ENCODE assay signal across 8 cellular contexts in the genomic region with DNA sequence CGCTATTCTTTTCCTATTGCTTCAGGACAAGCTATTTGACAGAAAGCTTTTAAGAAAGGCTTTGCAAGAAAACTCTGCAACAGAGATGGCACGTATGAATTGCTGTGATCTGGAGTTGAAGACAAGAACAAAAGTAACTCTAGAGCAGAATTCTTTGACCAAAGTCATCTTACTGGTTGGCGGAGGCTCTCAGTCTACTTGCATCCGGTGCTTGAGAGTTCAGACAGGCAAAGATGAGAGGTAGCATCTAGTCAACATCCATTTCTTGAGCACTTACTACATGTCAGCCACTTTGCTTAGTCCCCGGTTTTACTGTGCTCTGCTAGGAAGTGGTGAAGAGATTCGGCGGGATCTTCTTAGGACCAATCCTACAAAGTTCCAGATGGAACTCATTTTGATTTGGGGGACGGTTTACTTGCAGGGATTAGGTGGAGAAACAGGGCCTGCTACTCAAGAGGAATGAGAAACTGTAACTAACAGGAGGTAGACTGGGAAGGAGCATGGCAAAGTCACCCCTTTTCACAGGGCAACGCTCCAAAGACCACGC. TPM values are rescaled to one million over a fixed set of nuclear protein-coding genes. Genes with fewer than 3 reads are reported as not detected.
DNase-seq lines count a peak whose midpoint lies in the region; ATAC-seq and TF ChIP-seq lines count a peak whose summit lies in the region.

No MANE protein-coding gene starts in this region.

- H3K27me3 ChIP-seq in A673 (replicated peaks; ENCODE audit: insufficient read depth, low read depth, low read length, poor library complexity) (no peaks in the 10 kb centered on the region), HCT116 (ENCODE audit: insufficient read depth, low read length) (no peaks in the 10 kb centered on the region), spleen (replicated peaks in 1 of 7) (no peaks in the 10 kb centered on the region)

- no peaks in the 10 kb centered on the region for H3K36me3 ChIP-seq in A673 (ENCODE audit: insufficient read depth, low read length, poor library complexity, severe bottlenecking)
- no peaks in the 10 kb centered on the region for H3K36me3 ChIP-seq in HCT116 (ENCODE audit: control insufficient read depth in 1 of 2, insufficient read depth in 2 of 2, low read length in 2 of 2)
- peaks cover 0 to 9% (median 0%) of the 10 kb centered on the region in 6 donors for H3K36me3 ChIP-seq in spleen

- H3K4me1 ChIP-seq in A673 (ENCODE audit: insufficient read depth, low read length, poor library complexity, severe bottlenecking) (peaks cover 3% of the 10 kb centered on the region), HCT116 (ENCODE audit: control insufficient read depth in 1 of 2, insufficient read depth in 2 of 2, low read length in 2 of 2) (peaks cover 9 to 19% of the 10 kb centered on the region in 2 experiments), spleen (peaks cover 9 to 34% (median 23%) of the 10 kb centered on the region in 6 donors)

- TF ChIP-seq RAD21 in HCT116 (IDR thresholded peaks at IDR 0.05; ENCODE audit: low read depth), result no peak

- ATAC-seq in HCT116, result no peak; the same call in 1 of the 2 replicates
- no peak for ATAC-seq in HG03095 (IDR thresholded peaks at IDR 0.05; ENCODE audit: unreplicated experiment)

- H3K4me2 ChIP-seq in HCT116 (ENCODE audit: low read length), result peak overlapping the region; percentile 92

- TF ChIP-seq CTCF in A673 (conservative IDR thresholded peaks at IDR 0.05; ENCODE audit: low read depth, low read length), result no peak
- no peak for TF ChIP-seq CTCF in HCT116 (IDR thresholded peaks at IDR 0.05 in 2 of 3, conservative IDR thresholded peaks at IDR 0.05 in 1 of 3; ENCODE audit: borderline replicate concordance in 1 of 3, insufficient read depth in 1 of 3, low read depth in 2 of 3, low read length in 2 of 3)
- TF ChIP-seq CTCF in spleen (IDR thresholded peaks at IDR 0.05 in 8 of 11, conservative IDR thresholded peaks at IDR 0.05 in 3 of 11), result no peak

- no peaks in the 10 kb centered on the region for H3K9me3 ChIP-seq in A673 (ENCODE audit: low read depth, low read length, poor library complexity, severe bottlenecking)
- H3K9me3 ChIP-seq in HCT116 (ENCODE audit: control insufficient read depth in 1 of 2, insufficient read depth in 1 of 2, low read depth in 1 of 2, low read length in 2 of 2), result no peaks in the 10 kb centered on the region
- peaks cover 0 to 13% (median 5%) of the 10 kb centered on the region in 8 donors for H3K9me3 ChIP-seq in spleen

- peak overlapping the region; percentile 91 for H3K4me3 Mint-ChIP-seq in activated T-helper 1 cell treated with anti-CD3 and anti-CD28 coated beads, Interleukin-12 subunit alpha, Interleukin-12 subunit beta, Interleukin-2, Interleukin-4 antibody, amounts not matched to agents 30 ng/mL and 10 ng/mL and 1 ng/mL, durations not matched to agents 14 hours and 24 hours and 36 hours

- POLR2A ChIA-PET in A673 (lab: Charles Lee; ENCODE audit: low non-redundant PET) (no interaction called here), HCT116 (lab: Charles Lee) (no interaction called here)

- RAD21 ChIA-PET in HCT116 (lab: Charles Lee; ENCODE audit: low non-redundant PET in 1 of 2, low total read pairs in 2 of 2, uncharacterized antibody in 2 of 2, unreplicated experiment in 2 of 2), result no interaction called here

- H3K27ac ChIP-seq in A673 (ENCODE audit: low read depth, low read length, poor library complexity, severe bottlenecking), result peak overlapping the region; percentile 87
- peak overlapping the region; percentile 72 for H3K27ac ChIP-seq in HCT116 (ENCODE audit: low read depth, low read length)
- H3K27ac ChIP-seq in spleen, result peak overlapping the region; percentile 89 to 98 (median 96)

- H3K79me2 ChIP-seq in HCT116 (ENCODE audit: insufficient read depth, low read length), result peaks cover 17% of the 10 kb centered on the region

- BruUV-seq in A673 (replicated peaks; lab: Mats Ljungman, UMichigan) (no TSS peak), HCT116 (replicated peaks; lab: Mats Ljungman, UMichigan) (TSS peak; percentile 73)

- no peaks in the 10 kb centered on the region for H3K9me2 ChIP-seq in HCT116 (ENCODE audit: insufficient read depth)

- DNase-seq in A673 (ENCODE audit: low spot score) (no peak), HCT116 (ENCODE audit: low read depth, low spot score) (no peak), spleen (no peak), NCI-H1930 (lab: John Stamatoyannopoulos, UW) (no peak), T1000 (lab: John Stamatoyannopoulos, UW) (no peak)
- DNase-seq in activated T-helper 1 cell treated with anti-CD3 and anti-CD28 coated beads, Interleukin-12 subunit alpha, Interleukin-12 subunit beta, Interleukin-2, Interleukin-4 antibody, amounts not matched to agents 30 ng/mL and 10 ng/mL and 1 ng/mL, durations not matched to agents 14 hours and 24 hours and 36 hours (ENCODE audit: low spot score), result no peak

- H2AFZ ChIP-seq in HCT116 (ENCODE audit: low read depth, low read length, poor library complexity, severe bottlenecking), result peak overlapping the region; percentile 93

- intact Hi-C loops in A673 (cut with micrococcal nuclease; ENCODE audit: unreplicated experiment), result no loop called here
- intact Hi-C loops in HCT116 (cut with micrococcal nuclease), result no loop called here
- intact Hi-C loops in activated T-helper 1 cell treated with anti-CD3 and anti-CD28 coated beads, Interleukin-12 subunit alpha, Interleukin-12 subunit beta, Interleukin-2, Interleukin-4 antibody, amounts not matched to agents 30 ng/mL and 10 ng/mL and 1 ng/mL, durations not matched to agents 14 hours and 24 hours and 36 hours (cut with micrococcal nuclease), result loop anchor here (1.0 to 10.0 kb wide), 5 partner anchors 19 to 913 kb away; partner anchors contain the start of gene MRPS35
- intact Hi-C loops in spleen (cut with DNase I; ENCODE audit: low total_unique reads), result no loop called here

- TF ChIP-seq POLR2A in HCT116 (IDR thresholded peaks at IDR 0.05; ENCODE audit: borderline replicate concordance, extremely low read depth, insufficient read depth, insufficient read length) (peak; percentile 13), spleen (IDR thresholded peaks at IDR 0.05) (no peak)

- H3K27ac Mint-ChIP-seq in activated T-helper 1 cell treated with anti-CD3 and anti-CD28 coated beads, Interleukin-12 subunit alpha, Interleukin-12 subunit beta, Interleukin-2, Interleukin-4 antibody, amounts not matched to agents 30 ng/mL and 10 ng/mL and 1 ng/mL, durations not matched to agents 14 hours and 24 hours and 36 hours, result peak overlapping the region; percentile 96

- peak overlapping the region; percentile 78 for H3K9ac ChIP-seq in HCT116 (ENCODE audit: low read length)

- no peaks in the 10 kb centered on the region for H4K20me1 ChIP-seq in HCT116 (ENCODE audit: insufficient read depth)

- WGBS in spleen, 5 donors, result 65 to 70% (median 69%) methylated on average over 10 of the region's 10 CpGs

- H3K9me3 Mint-ChIP-seq in activated T-helper 1 cell treated with anti-CD3 and anti-CD28 coated beads, Interleukin-12 subunit alpha, Interleukin-12 subunit beta, Interleukin-2, Interleukin-4 antibody, amounts not matched to agents 30 ng/mL and 10 ng/mL and 1 ng/mL, durations not matched to agents 14 hours and 24 hours and 36 hours, result peaks cover 12% of the 10 kb centered on the region

- peaks cover 39% of the 10 kb centered on the region for H3K4me1 Mint-ChIP-seq in activated T-helper 1 cell treated with anti-CD3 and anti-CD28 coated beads, Interleukin-12 subunit alpha, Interleukin-12 subunit beta, Interleukin-2, Interleukin-4 antibody, amounts not matched to agents 30 ng/mL and 10 ng/mL and 1 ng/mL, durations not matched to agents 14 hours and 24 hours and 36 hours (ENCODE audit: low read depth)

- H3K4me3 ChIP-seq in A673 (ENCODE audit: low read depth, low read length, poor library complexity, severe bottlenecking), result peak overlapping the region; percentile 85
- H3K4me3 ChIP-seq in HCT116 (replicated peaks in 1 of 2; ENCODE audit: low read depth in 1 of 2, low read length in 2 of 2), result peak overlapping the region; percentile 78 to 79
- peak overlapping the region; percentile 80 for H3K4me3 ChIP-seq in iPS-11a (ENCODE audit: low read depth, low read length)
- H3K4me3 ChIP-seq in spleen, result peak overlapping the region; percentile 49 to 82 (median 69)

- peaks cover 9% of the 10 kb centered on the region for H3K36me3 Mint-ChIP-seq in activated T-helper 1 cell treated with anti-CD3 and anti-CD28 coated beads, Interleukin-12 subunit alpha, Interleukin-12 subunit beta, Interleukin-2, Interleukin-4 antibody, amounts not matched to agents 30 ng/mL and 10 ng/mL and 1 ng/mL, durations not matched to agents 14 hours and 24 hours and 36 hours (ENCODE audit: low read depth)

- no peaks in the 10 kb centered on the region for H3K27me3 Mint-ChIP-seq in activated T-helper 1 cell treated with anti-CD3 and anti-CD28 coated beads, Interleukin-12 subunit alpha, Interleukin-12 subunit beta, Interleukin-2, Interleukin-4 antibody, amounts not matched to agents 30 ng/mL and 10 ng/mL and 1 ng/mL, durations not matched to agents 14 hours and 24 hours and 36 hours (ENCODE audit: insufficient read depth)

- CTCF ChIA-PET in A673 (lab: Charles Lee), result no interaction called here
- CTCF ChIA-PET in HCT116 (lab: Charles Lee), result interaction anchor here (2.2 kb wide), 1 partner anchor 10 kb away, joined by 5 read pairs; no protein-coding TSS in a partner anchor

TF ChIP-seq in HCT116, 20 proteins besides CTCF, POLR2A, EP300 and RAD21:
- TF ChIP-seq YY1 (IDR thresholded peaks at IDR 0.05; ENCODE audit: extremely low read depth, insufficient replicate concordance, low read depth, low read length), result no peak

RNA-seq across cellular contexts. Expression of gene CCDC91, which starts 0.4 kb away (rescaled TPM):
- total RNA-seq in A673 (2021), result 24.0 and 26.8 TPM in 2 replicates
- total RNA-seq in HCT116 (2021; ENCODE audit: unreplicated experiment), result 18.1 TPM
- 9.4 TPM in 2 replicates for polyA plus RNA-seq in HCT116 (2012)
- 12.9 and 15.0 TPM in 2 replicates for total RNA-seq in activated T-helper 1 cell treated with anti-CD3 and anti-CD28 coated beads, Interleukin-12 subunit alpha, Interleukin-12 subunit beta, Interleukin-2, Interleukin-4 antibody, amounts not matched to agents 30 ng/mL and 10 ng/mL and 1 ng/mL, durations not matched to agents 14 hours and 24 hours and 36 hours
- total RNA-seq in spleen, result 10 to 100 TPM; 34.2 to 65.9 (median 46.5) TPM
- 10 to 100 TPM; 12.8 to 16.0 (median 13.3) TPM for polyA plus RNA-seq in spleen
